Comparison of ENCODE assay signal across 12 cellular contexts in genomic region chr1:2451744-2452582, GRCh38. TPM values are rescaled to one million over a fixed set of nuclear protein-coding genes. Genes with fewer than 3 reads are reported as not detected.
DNase-seq lines count a peak whose midpoint lies in the region; ATAC-seq lines count a peak whose summit lies in the region.
"Had no signal": no experiment of that assay in that cellular context is flagged by ENCODE, and none has a peak within 500 bp of the region (broad histone marks: within the 10 kb centered on the region; RNA-seq: fewer than 3 reads in every experiment).

No MANE protein-coding gene starts in this region.

- H3K9me3 ChIP-seq in NT2/D1 (ENCODE audit: insufficient read depth, low read length) = no peaks in the 10 kb centered on the region

- H3K36me3 ChIP-seq in NT2/D1 (ENCODE audit: insufficient read depth, insufficient read length, low read length) = no peaks in the 10 kb centered on the region

- peak overlapping the region; percentile 21 for H3K9ac ChIP-seq in NT2/D1 (ENCODE audit: insufficient read length, low read depth)

- DNase-seq in GM04504 (ENCODE audit: low read depth) (peak; percentile 54), NT2/D1 (ENCODE audit: low read depth, low spot score) (no peak), epidermal melanocyte (ENCODE audit: insufficient read length, low spot score) (peak; percentile 70), pulmonary artery endothelial cell (ENCODE audit: low read depth, low spot score) (peak; percentile 30), hippocampal formation (lab: John Stamatoyannopoulos, UW) (no peak), NCI-H2107 treated with DMSO at 0.1 percent for 48 hours (lab: John Stamatoyannopoulos, UW; ENCODE audit: unreplicated experiment) (no peak)
- no peak for DNase-seq in activated T-cell treated with anti-CD3 and anti-CD28 coated beads, Interleukin-2, amount 50 U/mL, for 48 hours
- DNase-seq: Right ventricle myocardium superior; stimulated activated naive CD8-positive, alpha-beta T cell treated with anti-CD3 and anti-CD28 coated beads, Interleukin-15, Interleukin-2, amounts not matched to agents 100 U/mL and 50 U/mL, for 24 hours had no signal

- H3K4me1 ChIP-seq in NT2/D1 (ENCODE audit: insufficient read depth, insufficient read length) = peaks cover 29% of the 10 kb centered on the region

- no peak overlapping the region for H3K4me3 ChIP-seq in NT2/D1 (ENCODE audit: insufficient read length, low read depth)
- H3K4me3 ChIP-seq: GM12878 had no signal

- no peak for ATAC-seq in HG02870 (IDR thresholded peaks at IDR 0.05; ENCODE audit: unreplicated experiment)
- ATAC-seq: GM12878; left lobe of liver; stimulated activated naive CD8-positive, alpha-beta T cell treated with anti-CD3 and anti-CD28 coated beads, Interleukin-15, Interleukin-2, amounts not matched to agents 100 U/mL and 50 U/mL, for 24 hours had no signal

- H3K27me3 ChIP-seq in NT2/D1 (ENCODE audit: insufficient read depth, insufficient read length) = no peaks in the 10 kb centered on the region

RNA-seq across cellular contexts. Expression of gene PLCH2, which starts 24.1 kb away (rescaled TPM):
- 0.04 and 0.13 TPM in 2 replicates for total RNA-seq in pulmonary artery endothelial cell

RNA-seq across cellular contexts. Expression of gene PEX10, which starts 39.6 kb away (rescaled TPM):
- total RNA-seq in pulmonary artery endothelial cell = 33.7 and 41.0 TPM in 2 replicates

Comparison
In these comparisons a context has a peak if more than half of its experiments do, and no peak if none do; other contexts are left out.
1. DNase-seq: peak in GM04504 (single experiment), epidermal melanocyte (single experiment) and pulmonary artery endothelial cell (single experiment); none in NT2/D1 (single experiment), hippocampal formation (0 of 2), activated T-cell treated with anti-CD3 and anti-CD28 coated beads, Interleukin-2, amount 50 U/mL, for 48 hours (0 of 2) and NCI-H2107 treated with DMSO at 0.1 percent for 48 hours (single experiment).